8 cellular contexts compared by ENCODE assay signal in the genomic region with DNA sequence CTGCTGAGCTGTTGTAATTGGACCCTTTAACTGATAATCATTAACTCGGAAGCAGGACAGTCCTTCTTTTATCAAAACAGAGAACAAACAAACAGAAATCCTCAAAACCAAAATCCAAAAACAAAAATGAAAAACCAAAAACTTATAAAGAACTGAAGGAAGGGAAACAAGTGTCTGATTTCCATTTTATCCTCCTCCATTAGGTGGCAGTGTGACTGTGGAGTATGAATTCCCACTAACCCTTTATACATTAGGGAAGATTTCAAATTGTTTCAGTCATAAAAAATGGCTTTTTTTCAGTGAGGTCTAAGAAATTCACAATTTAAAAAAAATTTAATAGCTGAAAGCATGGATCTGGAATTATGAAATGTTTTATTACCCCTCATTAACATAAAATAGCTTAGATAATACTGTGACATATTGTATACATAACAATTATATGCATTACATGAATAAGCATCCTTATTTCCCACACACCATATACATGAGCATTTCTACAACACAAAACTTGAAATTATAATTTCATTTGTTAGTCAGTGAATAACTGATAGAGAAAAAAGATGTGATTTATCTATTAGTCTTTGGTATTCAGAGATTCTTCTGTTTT.
DNase-seq lines count a peak whose midpoint lies in the region; ATAC-seq and TF ChIP-seq lines count a peak whose summit lies in the region.

No MANE protein-coding gene starts in this region.

- no TSS peak for BruUV-seq in PC-9 (replicated peaks; lab: Mats Ljungman, UMichigan)

- ATAC-seq in HG03066 (IDR thresholded peaks at IDR 0.05; ENCODE audit: low read depth, unreplicated experiment): peak; percentile 63

- H3K27ac ChIP-seq in PC-9 (no peak overlapping the region), esophagus squamous epithelium (no peak overlapping the region)

- peaks cover 1% of the 10 kb centered on the region for H3K4me1 Mint-ChIP-seq in glutamatergic neuron (ENCODE audit: low read depth, unreplicated experiment)

- H3K9me2 ChIP-seq in PC-9 (ENCODE audit: insufficient read depth): no peaks in the 10 kb centered on the region

- H3K79me2 ChIP-seq in PC-9 (ENCODE audit: low read depth): no peaks in the 10 kb centered on the region

- H3K4me1 ChIP-seq in PC-9 (replicated peaks; ENCODE audit: insufficient read depth) (no peaks in the 10 kb centered on the region), esophagus squamous epithelium (no peaks in the 10 kb centered on the region)

- POLR2A ChIA-PET in PC-9 (lab: Charles Lee; ENCODE audit: unreplicated experiment): no interaction called here

- DNase-seq in NCI-H748 (lab: John Stamatoyannopoulos, UW; ENCODE audit: unreplicated experiment) (peak; percentile 42), NCI-H748 treated with DMSO at 0.1 percent for 48 hours (lab: John Stamatoyannopoulos, UW) (no peak), PC-9 (no peak), glutamatergic neuron (no peak), esophagus squamous epithelium (lab: John Stamatoyannopoulos, UW) (no peak), NOMO-1 treated with DMSO at 0.1 percent for 48 hours (lab: John Stamatoyannopoulos, UW; ENCODE audit: unreplicated experiment) (no peak)
- DNase-seq in stimulated activated naive CD4-positive, alpha-beta T cell treated with Interleukin-2 at 50 U/mL for 16 hours (lab: John Stamatoyannopoulos, UW): no peak

- H3K27me3 ChIP-seq in PC-9 (ENCODE audit: insufficient read depth, low read depth) (no peaks in the 10 kb centered on the region), esophagus squamous epithelium (no peaks in the 10 kb centered on the region)

- H3K36me3 Mint-ChIP-seq in glutamatergic neuron (ENCODE audit: unreplicated experiment): no peaks in the 10 kb centered on the region

- H3K36me3 ChIP-seq in PC-9 (ENCODE audit: low read depth) (no peaks in the 10 kb centered on the region), esophagus squamous epithelium (no peaks in the 10 kb centered on the region)

- 24 to 27% methylated on average over 1 of the region's 1 CpG for WGBS in esophagus squamous epithelium, 2 donors

- H3K9me3 Mint-ChIP-seq in glutamatergic neuron (ENCODE audit: unreplicated experiment): no peaks in the 10 kb centered on the region

- H3K4me3 Mint-ChIP-seq in glutamatergic neuron (ENCODE audit: unreplicated experiment): no peak overlapping the region

- no peaks in the 10 kb centered on the region for H3K27me3 Mint-ChIP-seq in glutamatergic neuron (ENCODE audit: unreplicated experiment)

- TF ChIP-seq CTCF in PC-9 (conservative IDR thresholded peaks at IDR 0.05): peak; percentile 54
- TF ChIP-seq CTCF in glutamatergic neuron (IDR thresholded peaks at IDR 0.05; ENCODE audit: partially characterized antibody, unreplicated experiment): peak; percentile 55
- peak in 2 of 6 experiments; percentile 10 to 17 for TF ChIP-seq CTCF in esophagus squamous epithelium (IDR thresholded peaks at IDR 0.05)

- H3K9me3 ChIP-seq in PC-9 (ENCODE audit: insufficient read depth, low read depth) (no peaks in the 10 kb centered on the region), esophagus squamous epithelium (peaks cover 0 to 7% (median 0%) of the 10 kb centered on the region in 3 donors)

- H3K4me3 ChIP-seq in PC-9 (no peak overlapping the region), esophagus squamous epithelium (no peak overlapping the region)

- CTCF ChIA-PET in PC-9 (lab: Charles Lee): interaction anchor here (0.7 kb wide), 1 partner anchor 499 kb away, joined by 10 read pairs; no protein-coding TSS in a partner anchor

- no peak overlapping the region for H2AFZ ChIP-seq in PC-9

- no peaks in the 10 kb centered on the region for H4K20me1 ChIP-seq in PC-9 (ENCODE audit: insufficient read depth)

- no peak for TF ChIP-seq POLR2A in esophagus squamous epithelium (IDR thresholded peaks at IDR 0.05)

- H3K27ac Mint-ChIP-seq in glutamatergic neuron (ENCODE audit: unreplicated experiment): no peak overlapping the region

- intact Hi-C loops in PC-9 (cut with micrococcal nuclease; ENCODE audit: unreplicated experiment): loop anchor here (1.0 kb wide), 1 partner anchor 623 kb away; no protein-coding TSS in a partner anchor
- intact Hi-C loops in esophagus squamous epithelium (cut with DNase I): no loop called here

- H3K4me2 ChIP-seq in PC-9: no peak overlapping the region

- no peaks in the 10 kb centered on the region for H3F3A ChIP-seq in PC-9 (ENCODE audit: insufficient read depth, low read depth)
